10 cellular contexts compared by ENCODE assay signal in genomic region chr1:111735858-111736544, GRCh38. TPM values are rescaled to one million over a fixed set of nuclear protein-coding genes. Genes with fewer than 3 reads are reported as not detected.
DNase-seq lines count a peak whose midpoint lies in the region; ATAC-seq and TF ChIP-seq lines count a peak whose summit lies in the region.
"Had no signal": no experiment of that assay in that cellular context is flagged by ENCODE, and none has a peak within 500 bp of the region (broad histone marks: within the 10 kb centered on the region; RNA-seq: fewer than 3 reads in every experiment).

No MANE protein-coding gene starts in this region.

- DNase-seq in activated CD8-positive, alpha-beta memory T cell treated with anti-CD3 and anti-CD28 coated beads, Interleukin-2, amount 50 U/mL, for 48 hours: peak; percentile 36
- DNase-seq in activated CD8-positive, alpha-beta memory T cell treated with anti-CD3 and anti-CD28 coated beads, Interleukin-2, amount 10 ng/mL, durations not matched to agents 7 days and 5 days: no peak
- DNase-seq in NCI-H446 treated with DMSO at 0.1 percent for 48 hours (lab: John Stamatoyannopoulos, UW): peak; percentile 95
- DNase-seq in fibroblast of lung (ENCODE audit: low read depth in 2 of 2): peak; percentile 26 to 83
- peak; percentile 14 for DNase-seq in stimulated activated CD8-positive, alpha-beta memory T cell treated with anti-CD3 and anti-CD28 coated beads, Interleukin-4, amount 100 ng/mL, for 48 hours
- no peak for DNase-seq in NOMO-1 treated with dmso at 0.1 percent for 144 hours (lab: John Stamatoyannopoulos, UW; ENCODE audit: unreplicated experiment)
- DNase-seq in Caco-2: no peak
- DNase-seq: mammary epithelial cell had no signal

- no peak for TF ChIP-seq CTCF in fibroblast of lung (conservative IDR thresholded peaks at IDR 0.05 in 1 of 2, IDR thresholded peaks at IDR 0.05 in 1 of 2; ENCODE audit: low read depth in 1 of 2, low read length in 2 of 2)
- no peak for TF ChIP-seq CTCF in Caco-2 (IDR thresholded peaks at IDR 0.05; ENCODE audit: insufficient read depth in 1 of 2, low read depth in 1 of 2, low read length in 1 of 2, severe bottlenecking in 1 of 2, unreplicated experiment in 1 of 2)

- POLR2A ChIA-PET in Caco-2 (lab: Charles Lee): no interaction called here

- CTCF ChIA-PET in activated CD8-positive, alpha-beta memory T cell treated with anti-CD3 and anti-CD28 coated beads, Interleukin-2, amount 10 ng/mL, durations not matched to agents 7 days and 5 days (lab: Charles Lee): interaction anchor here (0.7 to 6.4 kb wide), 7 partner anchors 11 to 254 kb away, joined by 3 to 50 read pairs (median 4); partner anchors contain the start of gene DDX20
- CTCF ChIA-PET in Caco-2 (lab: Charles Lee): interaction anchor here (0.6 kb wide), 1 partner anchor 48 kb away, joined by 3 read pairs; no protein-coding TSS in a partner anchor

- H3K4me3 ChIP-seq in fibroblast of lung (replicated peaks in 1 of 4; ENCODE audit: control extremely low read depth in 1 of 4, insufficient read depth in 1 of 4, low read depth in 3 of 4, low read length in 4 of 4): peak overlapping the region in 2 of 4 experiments; percentile 17 to 78
- H3K4me3 ChIP-seq in Caco-2 (ENCODE audit: low read depth, low read length): no peak overlapping the region

- H3K4me1 ChIP-seq in fibroblast of lung (ENCODE audit: control insufficient read depth, extremely low read depth, insufficient read depth, low read length) (peaks cover 34% of the 10 kb centered on the region), Caco-2 (peaks cover 4% of the 10 kb centered on the region)

- H3K9ac ChIP-seq in fibroblast of lung (ENCODE audit: insufficient read depth, low read length): peak overlapping the region; percentile 97

- H3K4me3 Mint-ChIP-seq in activated CD8-positive, alpha-beta memory T cell treated with anti-CD3 and anti-CD28 coated beads, Interleukin-2, amount 10 ng/mL, durations not matched to agents 7 days and 5 days: no peak overlapping the region
- H3K4me3 Mint-ChIP-seq in Caco-2 (ENCODE audit: unreplicated experiment): no peak overlapping the region

- H3K4me1 Mint-ChIP-seq in activated CD8-positive, alpha-beta memory T cell treated with anti-CD3 and anti-CD28 coated beads, Interleukin-2, amount 10 ng/mL, durations not matched to agents 7 days and 5 days: peaks cover 26% of the 10 kb centered on the region
- H3K4me1 Mint-ChIP-seq in Caco-2 (ENCODE audit: low read depth, unreplicated experiment): peaks cover 16% of the 10 kb centered on the region

- H3K27me3 Mint-ChIP-seq in activated CD8-positive, alpha-beta memory T cell treated with anti-CD3 and anti-CD28 coated beads, Interleukin-2, amount 10 ng/mL, durations not matched to agents 7 days and 5 days: peaks cover 25% of the 10 kb centered on the region
- H3K27me3 Mint-ChIP-seq in Caco-2 (ENCODE audit: insufficient read depth, unreplicated experiment): no peaks in the 10 kb centered on the region

- H3K4me2 ChIP-seq in fibroblast of lung (ENCODE audit: extremely low read depth, insufficient read depth, low read length): peak overlapping the region; percentile 36

- no peak overlapping the region for H3K27ac Mint-ChIP-seq in activated CD8-positive, alpha-beta memory T cell treated with anti-CD3 and anti-CD28 coated beads, Interleukin-2, amount 10 ng/mL, durations not matched to agents 7 days and 5 days
- no peak overlapping the region for H3K27ac Mint-ChIP-seq in Caco-2 (ENCODE audit: unreplicated experiment)

- H3K9me3 ChIP-seq in fibroblast of lung (ENCODE audit: control insufficient read depth, insufficient read depth, low read depth, low read length): no peaks in the 10 kb centered on the region
- no peaks in the 10 kb centered on the region for H3K9me3 ChIP-seq in Caco-2

- no peaks in the 10 kb centered on the region for H3K9me3 Mint-ChIP-seq in activated CD8-positive, alpha-beta memory T cell treated with anti-CD3 and anti-CD28 coated beads, Interleukin-2, amount 10 ng/mL, durations not matched to agents 7 days and 5 days (ENCODE audit: low read depth)
- H3K9me3 Mint-ChIP-seq in Caco-2 (ENCODE audit: unreplicated experiment): no peaks in the 10 kb centered on the region

- H3K79me2 ChIP-seq in fibroblast of lung (ENCODE audit: control insufficient read depth, insufficient read depth, low read length): peaks cover 48% of the 10 kb centered on the region

- H3K36me3 ChIP-seq in fibroblast of lung (ENCODE audit: control insufficient read depth, insufficient read depth, low read length) (peaks cover 2% of the 10 kb centered on the region), Caco-2 (ENCODE audit: control insufficient read depth, insufficient read depth, low read length) (no peaks in the 10 kb centered on the region)

- no peaks in the 10 kb centered on the region for H4K20me1 ChIP-seq in fibroblast of lung (ENCODE audit: control insufficient read depth, extremely low read depth, insufficient read depth, low read length)

- no TSS peak for BruUV-seq in Caco-2 (replicated peaks; lab: Mats Ljungman, UMichigan)

- peak overlapping the region; percentile 83 for H3K27ac ChIP-seq in fibroblast of lung (ENCODE audit: insufficient read depth, low read length)

- no peaks in the 10 kb centered on the region for H3K36me3 Mint-ChIP-seq in activated CD8-positive, alpha-beta memory T cell treated with anti-CD3 and anti-CD28 coated beads, Interleukin-2, amount 10 ng/mL, durations not matched to agents 7 days and 5 days
- peaks cover 16% of the 10 kb centered on the region for H3K36me3 Mint-ChIP-seq in Caco-2 (ENCODE audit: insufficient read depth, unreplicated experiment)

- intact Hi-C loops in Caco-2 (cut with micrococcal nuclease; ENCODE audit: unreplicated experiment): no loop called here

- no peak for ATAC-seq in activated CD8-positive, alpha-beta memory T cell treated with anti-CD3 and anti-CD28 coated beads, Interleukin-2, amount 10 ng/mL, durations not matched to agents 7 days and 5 days
- ATAC-seq in HG03439 (IDR thresholded peaks at IDR 0.05; ENCODE audit: unreplicated experiment): no peak
- ATAC-seq: sciatic nerve had no signal

- H3K27me3 ChIP-seq in fibroblast of lung (ENCODE audit: control insufficient read depth, insufficient read depth, low read length) (no peaks in the 10 kb centered on the region), Caco-2 (replicated peaks; ENCODE audit: control insufficient read depth, insufficient read depth, low read length) (no peaks in the 10 kb centered on the region)

- no peak overlapping the region for H2AFZ ChIP-seq in fibroblast of lung (ENCODE audit: low read length)

RNA-seq across cellular contexts. Expression of gene INKA2, which starts 3.2 kb away (rescaled TPM):
- 1 to 10 TPM; 1.7 to 1.9 TPM for total RNA-seq in activated CD8-positive, alpha-beta memory T cell treated with anti-CD3 and anti-CD28 coated beads, Interleukin-2, amount 10 ng/mL, durations not matched to agents 7 days and 5 days
- 3.5 and 3.9 TPM in 2 replicates for total RNA-seq in fibroblast of lung
- polyA plus RNA-seq in fibroblast of lung: 1.8 and 25.4 TPM in 2 replicates
- polyA plus RNA-seq in fibroblast of lung (2012): 2.7 and 64.8 TPM in 2 replicates
- polyA minus RNA-seq in fibroblast of lung (ENCODE audit: low replicate concordance): 14.2 and 58.2 TPM in 2 replicates
- 5.8 and 8.5 TPM in 2 replicates for total RNA-seq in Caco-2 (2022)

RNA-seq across cellular contexts. Expression of gene DDX20, which starts 19.7 kb away (rescaled TPM):
- 10 to 100 TPM; 14.1 to 17.9 TPM for total RNA-seq in activated CD8-positive, alpha-beta memory T cell treated with anti-CD3 and anti-CD28 coated beads, Interleukin-2, amount 10 ng/mL, durations not matched to agents 7 days and 5 days
- 8.4 and 13.1 TPM in 2 replicates for total RNA-seq in fibroblast of lung
- 9.7 and 22.2 TPM in 2 replicates for polyA plus RNA-seq in fibroblast of lung
- 7.9 and 13.9 TPM in 2 replicates for polyA plus RNA-seq in fibroblast of lung (2012)
- polyA minus RNA-seq in fibroblast of lung (ENCODE audit: low replicate concordance): 0.93 and 3.9 TPM in 2 replicates
- total RNA-seq in Caco-2 (2022): 10.4 and 11.6 TPM in 2 replicates

Comparison
In these comparisons a context has a peak if more than half of its experiments do, and no peak if none do; other contexts are left out.
1. DNase-seq: peak in activated CD8-positive, alpha-beta memory T cell treated with anti-CD3 and anti-CD28 coated beads, Interleukin-2, amount 50 U/mL, for 48 hours (single experiment), NCI-H446 treated with DMSO at 0.1 percent for 48 hours (single experiment), fibroblast of lung (2 of 2) and stimulated activated CD8-positive, alpha-beta memory T cell treated with anti-CD3 and anti-CD28 coated beads, Interleukin-4, amount 100 ng/mL, for 48 hours (single experiment); none in activated CD8-positive, alpha-beta memory T cell treated with anti-CD3 and anti-CD28 coated beads, Interleukin-2, amount 10 ng/mL, durations not matched to agents 7 days and 5 days (single experiment), NOMO-1 treated with dmso at 0.1 percent for 144 hours (single experiment) and Caco-2 (0 of 2).